25 cellular contexts compared by ENCODE assay signal in genomic region chr19:54955356-54955755, GRCh38. TPM values are rescaled to one million over a fixed set of nuclear protein-coding genes. Genes with fewer than 3 reads are reported as not detected.
"Had no signal": no experiment of that assay in that cellular context is flagged by ENCODE, and none has a peak within 500 bp of the region (broad histone marks: within the 10 kb centered on the region; RNA-seq: fewer than 3 reads in every experiment).

No MANE protein-coding gene starts in this region.

- H3K4me2 ChIP-seq: neural progenitor cell had no signal

- H3K9ac ChIP-seq: neural progenitor cell had no signal

- H2AFZ ChIP-seq: neural progenitor cell had no signal

- H3K27me3 ChIP-seq: neural progenitor cell, ovary, tibial nerve, vagina had no signal

- H3K4me1 ChIP-seq: psoas muscle, tibial nerve, vagina had no signal

- H3K27ac ChIP-seq: coronary artery, heart right ventricle, neural progenitor cell, ovary, psoas muscle, tibial nerve, vagina had no signal

- ATAC-seq: activated CD4-positive, alpha-beta T cell treated with anti-CD3 and anti-CD28 coated beads for 36 hours; heart right ventricle; mucosa of descending colon; psoas muscle; right cardiac atrium; WTC11 had no signal

- H3K4me3 ChIP-seq: coronary artery, heart right ventricle, mucosa of descending colon, neural progenitor cell, ovary, psoas muscle, tibial nerve, vagina had no signal

- H3K36me3 ChIP-seq: heart right ventricle, neural progenitor cell, ovary, tibial nerve, vagina had no signal

- H3K9me3 ChIP-seq: heart right ventricle, mucosa of descending colon, ovary, psoas muscle, vagina had no signal

- DNase-seq: activated CD4-positive, alpha-beta T cell treated with anti-CD3 and anti-CD28 coated beads for 36 hours; activated CD4-positive, alpha-beta T cell treated with anti-CD3 and anti-CD28 coated beads, Interleukin-2, amount 50 U/mL, for 48 hours; activated gamma-delta T cell treated with Interleukin-2 at 50 U/mL for 16 hours; central memory CD4-positive, alpha-beta T cell; heart right ventricle; mesenchymal stem cell; mucosa of descending colon; naive B cell; ovary; psoas muscle; right cardiac atrium; stimulated activated CD4-positive, alpha-beta T cell treated with anti-CD3 and anti-CD28 coated beads, Interleukin-2, amount 100 ng/mL, for 24 hours; stimulated activated naive CD4-positive, alpha-beta T cell treated with Interleukin-2 at 50 U/mL for 16 hours; substantia nigra; T-helper 2 cell had no signal

RNA-seq across cellular contexts. Expression of gene NLRP7, which starts 8.0 kb away (rescaled TPM):
- total RNA-seq: activated CD4-positive, alpha-beta T cell treated with anti-CD3 and anti-CD28 coated beads for 36 hours; epithelial cell of proximal tubule; fibroblast of lung; heart right ventricle; liver; ovary; psoas muscle; right cardiac atrium; skeletal muscle tissue; tibial nerve; vagina had no signal
- polyA plus RNA-seq: fibroblast of lung, heart right ventricle, liver, psoas muscle, right cardiac atrium had no signal

RNA-seq across cellular contexts. Expression of gene NLRP2, which starts 10.8 kb away (rescaled TPM):
- polyA plus RNA-seq: right cardiac atrium had no signal

RNA-seq across cellular contexts. Expression of gene NCR1, which starts 49.4 kb away (rescaled TPM):
- total RNA-seq: activated CD4-positive, alpha-beta T cell treated with anti-CD3 and anti-CD28 coated beads for 36 hours; epithelial cell of proximal tubule; fibroblast of lung; frontal cortex; skeletal muscle tissue had no signal
- polyA plus RNA-seq: fibroblast of lung, heart right ventricle, psoas muscle, right cardiac atrium had no signal
